Comparison of ENCODE assay signal across 22 cellular contexts in genomic region chr10:79484476-79484875, GRCh38. TPM values are rescaled to one million over a fixed set of nuclear protein-coding genes. Genes with fewer than 3 reads are reported as not detected.
DNase-seq lines count a peak whose midpoint lies in the region; ATAC-seq and TF ChIP-seq lines count a peak whose summit lies in the region.
"Had no signal": no experiment of that assay in that cellular context is flagged by ENCODE, and none has a peak within 500 bp of the region (broad histone marks: within the 10 kb centered on the region; RNA-seq: fewer than 3 reads in every experiment).

No MANE protein-coding gene starts in this region.

- TF ChIP-seq CTCF in tibial artery (IDR thresholded peaks at IDR 0.05), result no peak

- no peak overlapping the region for H3K9ac ChIP-seq in SK-N-MC (ENCODE audit: insufficient read length)
- H3K9ac ChIP-seq: BLaER1 had no signal

- H3K4me1 ChIP-seq in mesodermal cell (ENCODE audit: control insufficient read depth, insufficient read depth, low read length, poor library complexity, severe bottlenecking) (peaks cover 36% of the 10 kb centered on the region), tibial artery (peaks cover 0 to 32% (median 21%) of the 10 kb centered on the region in 4 donors)
- H3K4me1 ChIP-seq: BLaER1 had no signal

- no peaks in the 10 kb centered on the region for H3K36me3 ChIP-seq in SK-N-MC (ENCODE audit: insufficient read depth, low read length)
- no peaks in the 10 kb centered on the region for H3K36me3 ChIP-seq in mesodermal cell (ENCODE audit: control insufficient read depth, insufficient read depth, low read length)
- no peaks in the 10 kb centered on the region for H3K36me3 ChIP-seq in tibial artery
- H3K36me3 ChIP-seq: BLaER1, SJCRH30 had no signal

- H3K27ac ChIP-seq in SK-N-MC (peak overlapping the region; percentile 97; the same call in 1 of the 2 replicates), mesodermal cell (ENCODE audit: low read depth, low read length, severe bottlenecking) (peak overlapping the region; percentile 32), tibial artery (peak overlapping the region; percentile 26 to 42)
- H3K27ac ChIP-seq: BLaER1, PC-9 had no signal

- H3K27me3 ChIP-seq in tibial artery, result no peaks in the 10 kb centered on the region
- H3K27me3 ChIP-seq: BLaER1, SJCRH30 had no signal

- no peaks in the 10 kb centered on the region for H3K9me3 ChIP-seq in SK-N-MC (ENCODE audit: low read depth, low read length)
- no peaks in the 10 kb centered on the region for H3K9me3 ChIP-seq in mesodermal cell (ENCODE audit: control insufficient read depth, low read length)
- no peaks in the 10 kb centered on the region for H3K9me3 ChIP-seq in tibial artery
- H3K9me3 ChIP-seq: BLaER1, SJCRH30 had no signal

- WGBS in mesodermal cell (ENCODE audit: insufficient coverage in 2 of 2), 2 experiments, result 88% methylated on average over 2 of the region's 6 CpGs

- ATAC-seq in Right ventricle myocardium superior (ENCODE audit: poor library complexity) (no peak), GM19351 (IDR thresholded peaks at IDR 0.05; ENCODE audit: unreplicated experiment) (no peak)
- ATAC-seq: GM12878, HepG2 had no signal

- intact Hi-C loops in cardiac septum (cut with DNase I), result no loop called here
- intact Hi-C loops in Right ventricle myocardium superior (cut with DNase I), result no loop called here
- intact Hi-C loops in tibial artery (cut with DNase I; ENCODE audit: low total_unique reads), result no loop called here

- peak overlapping the region; percentile 67; the same call in 1 of the 2 replicates for H3K4me3 ChIP-seq in SK-N-MC
- no peak overlapping the region for H3K4me3 ChIP-seq in mesodermal cell (ENCODE audit: extremely low read depth, insufficient read depth, low read length, poor library complexity, severe bottlenecking)
- H3K4me3 ChIP-seq in tibial artery, result no peak overlapping the region
- H3K4me3 ChIP-seq: BLaER1, GM12878, PC-9, SJCRH30 had no signal

- DNase-seq in cardiac septum (ENCODE audit: low spot score), result peak; percentile 27
- DNase-seq in Right ventricle myocardium superior, result no peak
- DNase-seq in SK-N-MC (ENCODE audit: low read depth, low spot score), result no peak
- DNase-seq in tibial artery, result peak in 1 of 2 donors; percentile 48
- DNase-seq in ureter (ENCODE audit: low spot score), result no peak
- DNase-seq in OCI-M2 (lab: John Stamatoyannopoulos, UW; ENCODE audit: unreplicated experiment), result no peak
- DNase-seq: Calu3; CD4-positive, alpha-beta memory T cell; DMS53; GOT3; KG1; NCI-H1436 treated with DMSO at 0.1 percent for 48 hours; NCI-H2029 treated with DMSO at 0.1 percent for 48 hours; NCI-H2171; NCI-H526; PC-9 had no signal

RNA-seq across cellular contexts. Expression of gene EIF5AL1, which starts 27.9 kb away (rescaled TPM):
- 0.08 TPM for total RNA-seq in cardiac septum
- 0.13 TPM for total RNA-seq in Right ventricle myocardium superior
- polyA plus RNA-seq in mesodermal cell (2013, experiment 1 of 2), result 3.6 TPM
- 3.4 TPM for polyA plus RNA-seq in mesodermal cell (2013, experiment 2 of 2)
- 0.94 TPM for total RNA-seq in ureter

RNA-seq across cellular contexts. Expression of gene ZCCHC24, which starts 39.1 kb away (rescaled TPM):
- total RNA-seq in cardiac septum, result 56.6 TPM
- total RNA-seq in Right ventricle myocardium superior, result 53.3 TPM
- 43.7 TPM for polyA plus RNA-seq in mesodermal cell (2013, experiment 1 of 2)
- polyA plus RNA-seq in mesodermal cell (2013, experiment 2 of 2), result 41.4 TPM
- 33.9 TPM for total RNA-seq in ureter

Comparison
In these comparisons a context has a peak if more than half of its experiments do, and no peak if none do; other contexts are left out.
1. H3K27ac ChIP-seq: peak in every context shown above with its lines; median percentile 97 in SK-N-MC; 34 in tibial artery; 32 in mesodermal cell.